Comparison of ENCODE assay signal across 8 cellular contexts in genomic region chr13:102847272-102848234, GRCh38. TPM values are rescaled to one million over a fixed set of nuclear protein-coding genes. Genes with fewer than 3 reads are reported as not detected.
DNase-seq lines count a peak whose midpoint lies in the region; ATAC-seq and TF ChIP-seq lines count a peak whose summit lies in the region.

No MANE protein-coding gene starts in this region.

- 8 to 19% methylated on average over 12 of the region's 12 CpGs for WGBS in sigmoid colon, 2 donors

- H3K4me3 Mint-ChIP-seq in activated T-cell treated with anti-CD3 and anti-CD28 coated beads, Interleukin-2, amount 50 U/mL, for 4 hours = peak overlapping the region; percentile 99

- TF ChIP-seq EP300 in sigmoid colon (IDR thresholded peaks at IDR 0.05) = no peak

- H3K9me3 ChIP-seq in sigmoid colon = no peaks in the 10 kb centered on the region

- intact Hi-C loops in sigmoid colon (cut with DNase I) = loop anchor here (2.0 to 5.0 kb wide), 3 partner anchors 49 to 455 kb away; partner anchors contain the start of genes BIVM, POGLUT2 and TEX30

- peaks cover 42% of the 10 kb centered on the region for H3K4me1 Mint-ChIP-seq in activated T-cell treated with anti-CD3 and anti-CD28 coated beads, Interleukin-2, amount 50 U/mL, for 4 hours (ENCODE audit: low read depth)

- peaks cover 0 to 31% (median 20%) of the 10 kb centered on the region in 4 donors for H3K4me1 ChIP-seq in sigmoid colon

- no peaks in the 10 kb centered on the region for H3K27me3 Mint-ChIP-seq in activated T-cell treated with anti-CD3 and anti-CD28 coated beads, Interleukin-2, amount 50 U/mL, for 4 hours (ENCODE audit: low read depth)

- no peak for TF ChIP-seq POLR2A in sigmoid colon (IDR thresholded peaks at IDR 0.05)

- DNase-seq in AG20443 (ENCODE audit: low spot score) (peak; percentile 29), NCI-H146 treated with DMSO at 0.1 percent for 48 hours (lab: John Stamatoyannopoulos, UW; ENCODE audit: unreplicated experiment) (peak; percentile 22), glomerular endothelial cell (ENCODE audit: extremely low read depth, low read depth, low spot score) (peak; percentile 25), sigmoid colon (no peak), ureter (ENCODE audit: low spot score) (no peak)
- no peak for DNase-seq in activated T-cell treated with anti-CD3 and anti-CD28 coated beads, Interleukin-2, amount 50 U/mL, for 4 hours

- ATAC-seq in activated T-cell treated with anti-CD3 and anti-CD28 coated beads, Interleukin-2, amount 50 U/mL, for 4 hours = no peak
- no peak for ATAC-seq in GM21717 (IDR thresholded peaks at IDR 0.05; ENCODE audit: unreplicated experiment)

- TF ChIP-seq CTCF in GM12875 (IDR thresholded peaks at IDR 0.05; ENCODE audit: borderline replicate concordance, insufficient read depth, low read depth, low read length) = peak; percentile 44; the same call in 1 of the 2 replicates
- TF ChIP-seq CTCF in sigmoid colon (IDR thresholded peaks at IDR 0.05) = peak; percentile 37 to 66 (median 48)

- H3K4me3 ChIP-seq in GM12875 (ENCODE audit: low read depth, low read length) (peak overlapping the region; percentile 95), sigmoid colon (peak overlapping the region; percentile 72 to 87 (median 78))

- H3K36me3 ChIP-seq in sigmoid colon = peaks cover 0 to 2% (median 0%) of the 10 kb centered on the region in 4 donors

- H3K27me3 ChIP-seq in sigmoid colon = no peaks in the 10 kb centered on the region

- H3K9me3 Mint-ChIP-seq in activated T-cell treated with anti-CD3 and anti-CD28 coated beads, Interleukin-2, amount 50 U/mL, for 4 hours = no peaks in the 10 kb centered on the region

- H3K36me3 Mint-ChIP-seq in activated T-cell treated with anti-CD3 and anti-CD28 coated beads, Interleukin-2, amount 50 U/mL, for 4 hours (ENCODE audit: insufficient read depth) = peaks cover 6% of the 10 kb centered on the region

- H3K27ac ChIP-seq in sigmoid colon = peak overlapping the region; percentile 94 to 98 (median 96)

RNA-seq across cellular contexts. Expression of gene ERCC5, which starts 1.7 kb away (rescaled TPM):
- total RNA-seq in activated T-cell treated with anti-CD3 and anti-CD28 coated beads, Interleukin-2, amount 50 U/mL, for 4 hours = 10 to 100 TPM; 32.1 to 34.9 (median 33.7) TPM
- 41.4 and 48.5 TPM in 2 replicates for total RNA-seq in glomerular endothelial cell
- 10 to 100 TPM; 30.7 to 68.5 (median 63.3) TPM for total RNA-seq in sigmoid colon
- 10 to 100 TPM; 38.8 to 51.2 (median 45.0) TPM for polyA plus RNA-seq in sigmoid colon
- total RNA-seq in ureter = 69.5 TPM

RNA-seq across cellular contexts. Expression of gene BIVM, which starts 48.6 kb away (rescaled TPM):
- 1 to 10 TPM; 6.2 to 8.9 (median 7.3) TPM for total RNA-seq in activated T-cell treated with anti-CD3 and anti-CD28 coated beads, Interleukin-2, amount 50 U/mL, for 4 hours
- total RNA-seq in glomerular endothelial cell (15.5 and 17.6 TPM in 2 replicates), sigmoid colon (10 to 100 TPM; 14.8 to 31.0 (median 22.1) TPM), ureter (17.2 TPM)
- polyA plus RNA-seq in sigmoid colon = 1 to 10 TPM; 5.4 to 8.3 (median 7.8) TPM

RNA-seq across cellular contexts. Expression of gene POGLUT2, which starts 48.8 kb away (rescaled TPM):
- 1 to 10 TPM; 3.2 to 5.7 (median 4.7) TPM for total RNA-seq in activated T-cell treated with anti-CD3 and anti-CD28 coated beads, Interleukin-2, amount 50 U/mL, for 4 hours
- total RNA-seq in glomerular endothelial cell = 20.6 and 22.1 TPM in 2 replicates
- total RNA-seq in sigmoid colon = 1 to 10 TPM; 3.1 to 8.4 (median 7.4) TPM
- polyA plus RNA-seq in sigmoid colon = 1 to 10 TPM in 1 of 3 donors, under 1 TPM in 2; 0.60 to 2.7 (median 0.92) TPM
- 2.2 TPM for total RNA-seq in ureter

Comparison
In these comparisons a context has a peak if more than half of its experiments do, and no peak if none do; other contexts are left out.
1. DNase-seq: peak in AG20443 (single experiment), NCI-H146 treated with DMSO at 0.1 percent for 48 hours (single experiment) and glomerular endothelial cell (single experiment); none in activated T-cell treated with anti-CD3 and anti-CD28 coated beads, Interleukin-2, amount 50 U/mL, for 4 hours (single experiment), sigmoid colon (single experiment) and ureter (single experiment).